In genomic region chr2:226164512-226164911, GRCh38 we compare ENCODE assay signal across 17 cellular contexts.
DNase-seq lines count a peak whose midpoint lies in the region; ATAC-seq and TF ChIP-seq lines count a peak whose summit lies in the region.
"Had no signal": no experiment of that assay in that cellular context is flagged by ENCODE, and none has a peak within 500 bp of the region (broad histone marks: within the 10 kb centered on the region; RNA-seq: fewer than 3 reads in every experiment).

No MANE protein-coding gene starts in this region.

- H3K4me3 ChIP-seq in SK-N-SH (ENCODE audit: low read depth in 2 of 2, low read length in 1 of 2) (no peak overlapping the region), right atrium auricular region (no peak overlapping the region), psoas muscle (no peak overlapping the region), left lung (no peak overlapping the region)
- H3K4me3 ChIP-seq: BLaER1, HAP-1 had no signal

- no peak for TF ChIP-seq EP300 in SK-N-SH (IDR thresholded peaks at IDR 0.05; ENCODE audit: borderline replicate concordance in 1 of 2, low read depth in 1 of 2, low read length in 1 of 2)

- intact Hi-C loops in left ventricle myocardium superior (cut with micrococcal nuclease) (no loop called here), psoas muscle (cut with DNase I) (no loop called here), left lung (cut with DNase I) (no loop called here)

- no peaks in the 10 kb centered on the region for H3K9me3 ChIP-seq in SK-N-SH
- no peaks in the 10 kb centered on the region for H3K9me3 ChIP-seq in right atrium auricular region
- H3K9me3 ChIP-seq in psoas muscle = no peaks in the 10 kb centered on the region
- no peaks in the 10 kb centered on the region for H3K9me3 ChIP-seq in left lung
- H3K9me3 ChIP-seq: BLaER1, HAP-1 had no signal

- CTCF ChIA-PET in SK-N-SH (lab: Yijun Ruan, JAX) = no interaction called here

- H3K36me3 ChIP-seq in SK-N-SH (replicated peaks in 1 of 2; ENCODE audit: control insufficient read depth in 1 of 2, insufficient read depth in 2 of 2, low read length in 1 of 2) (no peaks in the 10 kb centered on the region), right atrium auricular region (no peaks in the 10 kb centered on the region), psoas muscle (ENCODE audit: insufficient read depth in 1 of 2, low read depth in 1 of 2) (no peaks in the 10 kb centered on the region), left lung (no peaks in the 10 kb centered on the region)
- H3K36me3 ChIP-seq: BLaER1, HAP-1 had no signal

- no peak overlapping the region for H3K4me2 ChIP-seq in SK-N-SH
- H3K4me2 ChIP-seq: BLaER1 had no signal

- H3K9me2 ChIP-seq in SK-N-SH = no peaks in the 10 kb centered on the region

- 58% methylated on average over 1 of the region's 1 CpG for WGBS in SK-N-SH (ENCODE audit: low lambda C conversion rate)
- WGBS in psoas muscle, 3 donors = 70 to 93% (median 73%) methylated on average over 1 of the region's 1 CpG

- ATAC-seq in SK-N-SH treated with all-trans-retinoic acid at 6 μM for 48 hours = no peak
- peak; percentile 74 for ATAC-seq in left ventricle myocardium superior
- ATAC-seq in psoas muscle = peak in 2 of 4 donors; percentile 51 to 53
- no peak for ATAC-seq in left lung
- ATAC-seq in HG03045 (IDR thresholded peaks at IDR 0.05; ENCODE audit: unreplicated experiment) = no peak
- ATAC-seq: CD8-positive, alpha-beta T cell had no signal

- H3K79me2 ChIP-seq in SK-N-SH (ENCODE audit: insufficient read depth) = no peaks in the 10 kb centered on the region

- H3K9ac ChIP-seq in SK-N-SH = no peak overlapping the region
- H3K9ac ChIP-seq: BLaER1 had no signal

- TF ChIP-seq CTCF in SK-N-SH (IDR thresholded peaks at IDR 0.05) = no peak
- no peak for TF ChIP-seq CTCF in right atrium auricular region (IDR thresholded peaks at IDR 0.05)
- no peak for TF ChIP-seq CTCF in psoas muscle (IDR thresholded peaks at IDR 0.05)
- no peak for TF ChIP-seq CTCF in left lung (IDR thresholded peaks at IDR 0.05)

- H3K4me1 ChIP-seq in SK-N-SH (ENCODE audit: control insufficient read depth in 1 of 2, insufficient read depth in 2 of 2, low read depth in 1 of 2, low read length in 1 of 2) (no peaks in the 10 kb centered on the region), right atrium auricular region (no peaks in the 10 kb centered on the region), psoas muscle (no peaks in the 10 kb centered on the region), left lung (no peaks in the 10 kb centered on the region)
- H3K4me1 ChIP-seq: BLaER1 had no signal

- H3K27ac ChIP-seq in SK-N-SH (ENCODE audit: low read depth in 2 of 2, low read length in 1 of 2) (no peak overlapping the region), right atrium auricular region (no peak overlapping the region), psoas muscle (peak overlapping the region; percentile 38), left lung (no peak overlapping the region)
- H3K27ac ChIP-seq: 22Rv1, BLaER1, C4-2B had no signal

- TF ChIP-seq RAD21 in SK-N-SH (IDR thresholded peaks at IDR 0.05; ENCODE audit: low read length) = no peak

- H3K27me3 ChIP-seq in SK-N-SH (ENCODE audit: insufficient read depth) = no peaks in the 10 kb centered on the region
- H3K27me3 ChIP-seq in right atrium auricular region = no peaks in the 10 kb centered on the region
- H3K27me3 ChIP-seq in psoas muscle (ENCODE audit: insufficient read depth in 3 of 3, low read length in 2 of 3) = no peaks in the 10 kb centered on the region
- no peaks in the 10 kb centered on the region for H3K27me3 ChIP-seq in left lung
- H3K27me3 ChIP-seq: BLaER1 had no signal

- DNase-seq in SK-N-SH = no peak
- no peak for DNase-seq in left ventricle myocardium superior
- no peak for DNase-seq in right atrium auricular region (ENCODE audit: low spot score)
- DNase-seq in psoas muscle = no peak
- no peak for DNase-seq in left lung
- DNase-seq: Caco-2; CD4-positive, CD25-positive, alpha-beta regulatory T cell; CD8-positive, alpha-beta T cell; DMS153; DND-41; GOT3 had no signal

- no peak overlapping the region for H2AFZ ChIP-seq in SK-N-SH (ENCODE audit: low read depth)

- H4K20me1 ChIP-seq in SK-N-SH (ENCODE audit: insufficient read depth) = no peaks in the 10 kb centered on the region
- H4K20me1 ChIP-seq: BLaER1 had no signal

- POLR2A ChIA-PET in SK-N-SH (lab: Yijun Ruan, JAX) = no interaction called here

- no peaks in the 10 kb centered on the region for H3F3A ChIP-seq in SK-N-SH (replicated peaks; ENCODE audit: insufficient read depth)

TF ChIP-seq in SK-N-SH, 30 proteins besides CTCF, POLR2A, EP300 and RAD21:
- TF ChIP-seq RCOR1 (IDR thresholded peaks at IDR 0.05; ENCODE audit: low read length) = no peak
- TF ChIP-seq MXI1 (IDR thresholded peaks at IDR 0.05; ENCODE audit: low read depth, low read length) = no peak
- no peak for TF ChIP-seq ZBTB33 (IDR thresholded peaks at IDR 0.05; ENCODE audit: borderline replicate concordance, low read depth)
- TF ChIP-seq MEF2A (IDR thresholded peaks at IDR 0.05; ENCODE audit: borderline replicate concordance, low read depth) = no peak
- TF ChIP-seq PBX3 (IDR thresholded peaks at IDR 0.05) = peak; percentile 40; the same call in 1 of the 2 replicates
- TF ChIP-seq RXRA (IDR thresholded peaks at IDR 0.05; ENCODE audit: borderline replicate concordance, low read depth) = no peak
- TF ChIP-seq SMC3 (IDR thresholded peaks at IDR 0.05; ENCODE audit: low read depth, low read length) = no peak
- TF ChIP-seq FOXJ3 (CRISPR knock-in tag; IDR thresholded peaks at IDR 0.05) = no peak
- TF ChIP-seq JUND (IDR thresholded peaks at IDR 0.05) = no peak

TF ChIP-seq in SK-N-SH treated with all-trans-retinoic acid at 6 μM for 48 hours, 23 proteins besides CTCF, POLR2A, EP300 and RAD21:
- no peak for TF ChIP-seq TOX (CRISPR knock-in tag; IDR thresholded peaks at IDR 0.05; ENCODE audit: borderline replicate concordance)
- no peak for TF ChIP-seq OSR1 (CRISPR knock-in tag; IDR thresholded peaks at IDR 0.05)
- TF ChIP-seq ARNTL (CRISPR knock-in tag; IDR thresholded peaks at IDR 0.05; ENCODE audit: borderline replicate concordance, low read depth) = no peak
- no peak for TF ChIP-seq CSDC2 (CRISPR knock-in tag; IDR thresholded peaks at IDR 0.05)
- no peak for TF ChIP-seq ZFP30 (CRISPR knock-in tag; IDR thresholded peaks at IDR 0.05)
- no peak for TF ChIP-seq TCF4 (CRISPR knock-in tag; IDR thresholded peaks at IDR 0.05; ENCODE audit: borderline replicate concordance)
- no peak for TF ChIP-seq ZNF8 (CRISPR knock-in tag; IDR thresholded peaks at IDR 0.05)
- no peak for TF ChIP-seq CSRNP3 (CRISPR knock-in tag; IDR thresholded peaks at IDR 0.05)
- TF ChIP-seq ZFP3 (CRISPR knock-in tag; IDR thresholded peaks at IDR 0.05) = no peak
- TF ChIP-seq ESRRG (CRISPR knock-in tag; IDR thresholded peaks at IDR 0.05) = no peak
- no peak for TF ChIP-seq ZNF70 (CRISPR knock-in tag; IDR thresholded peaks at IDR 0.05)
- no peak for TF ChIP-seq TSHZ2 (CRISPR knock-in tag; IDR thresholded peaks at IDR 0.05)
- no peak for TF ChIP-seq ZNF565 (CRISPR knock-in tag; conservative IDR thresholded peaks at IDR 0.05; ENCODE audit: low read depth)
- no peak for TF ChIP-seq BACH2 (CRISPR knock-in tag; IDR thresholded peaks at IDR 0.05; ENCODE audit: borderline replicate concordance)
- TF ChIP-seq CREB5 (CRISPR knock-in tag; IDR thresholded peaks at IDR 0.05; ENCODE audit: low read depth) = no peak
- no peak for TF ChIP-seq RARB (CRISPR knock-in tag; IDR thresholded peaks at IDR 0.05)
